In the genomic region with DNA sequence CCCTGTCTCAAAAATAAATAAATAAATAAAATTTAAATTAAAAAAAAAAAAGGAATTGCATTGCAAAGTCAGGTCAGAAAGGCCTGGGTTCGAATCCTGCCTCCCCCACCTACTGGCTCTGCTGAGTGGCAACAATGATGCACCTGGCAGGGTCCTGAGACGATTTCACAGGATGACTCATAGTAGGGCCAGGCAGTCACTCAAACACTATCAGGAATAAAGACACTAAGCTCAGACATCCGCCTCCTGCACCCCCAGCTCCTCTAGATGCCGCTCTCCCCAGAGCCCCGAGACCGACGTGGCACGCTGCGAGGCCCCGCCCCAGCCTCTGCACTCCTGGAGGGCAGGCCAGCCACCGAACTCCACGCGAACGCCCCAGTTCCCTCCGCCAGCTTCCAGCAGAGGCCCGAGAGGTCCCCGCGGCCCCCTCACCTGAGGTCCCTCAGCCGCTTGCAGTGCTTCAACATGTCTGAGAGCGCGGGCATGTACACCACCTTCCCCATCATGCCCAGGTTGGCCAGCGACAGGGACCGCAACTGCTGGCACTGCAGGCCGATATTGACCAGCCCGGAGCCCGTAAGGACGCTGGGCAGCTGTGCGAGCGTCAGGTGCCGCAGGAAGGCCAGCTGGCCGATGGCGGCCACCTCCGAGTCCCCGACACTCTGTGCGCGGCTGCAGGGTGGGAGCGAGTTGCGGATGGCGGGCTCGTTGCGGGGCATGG, we compare ENCODE assay signal across 14 cellular contexts. TPM values are rescaled to one million over a fixed set of nuclear protein-coding genes. Genes with fewer than 3 reads are reported as not detected.
DNase-seq lines count a peak whose midpoint lies in the region; ATAC-seq, FAIRE-seq and TF ChIP-seq lines count a peak whose summit lies in the region.
"Had no signal": no experiment of that assay in that cellular context is flagged by ENCODE, and none has a peak within 500 bp of the region (broad histone marks: within the 10 kb centered on the region; RNA-seq: fewer than 3 reads in every experiment).

No MANE protein-coding gene starts in this region.

- TF ChIP-seq CTCF in A549 (IDR thresholded peaks at IDR 0.05) (no peak), dorsolateral prefrontal cortex (IDR thresholded peaks at IDR 0.05 in 54 of 56, conservative IDR thresholded peaks at IDR 0.05 in 2 of 56; ENCODE audit: low read depth in 1 of 56, partially characterized antibody in 56 of 56) (no peak)

- no peak for TF ChIP-seq POLR2A in A549 (IDR thresholded peaks at IDR 0.05; ENCODE audit: low read length)

- no peak for TF ChIP-seq EP300 in A549 (IDR thresholded peaks at IDR 0.05)

- peaks cover 18% of the 10 kb centered on the region for H3K4me1 ChIP-seq in A549

- peaks cover 36% of the 10 kb centered on the region for H3K36me3 Mint-ChIP-seq in activated T-helper 17 cell treated with anti-CD3 and anti-CD28 coated beads, Interleukin-2, amount 50 U/mL, for 72 hours (ENCODE audit: low read depth)
- peaks cover 14% of the 10 kb centered on the region for H3K36me3 Mint-ChIP-seq in T-cell

- no peak overlapping the region for H3K4me2 ChIP-seq in A549

- peaks cover 5% of the 10 kb centered on the region for H3K4me1 Mint-ChIP-seq in activated T-helper 17 cell treated with anti-CD3 and anti-CD28 coated beads, Interleukin-2, amount 50 U/mL, for 72 hours
- peaks cover 19 to 24% (median 21%) of the 10 kb centered on the region in 3 donors for H3K4me1 Mint-ChIP-seq in T-cell

- H3K4me3 Mint-ChIP-seq in activated T-helper 17 cell treated with anti-CD3 and anti-CD28 coated beads, Interleukin-2, amount 50 U/mL, for 72 hours = no peak overlapping the region
- H3K4me3 Mint-ChIP-seq in T-cell = no peak overlapping the region
- H3K4me3 Mint-ChIP-seq: CD8-positive, alpha-beta T cell had no signal

- TF ChIP-seq RAD21 in A549 (conservative IDR thresholded peaks at IDR 0.05 in 1 of 2, IDR thresholded peaks at IDR 0.05 in 1 of 2) = no peak

- no peaks in the 10 kb centered on the region for H3K27me3 ChIP-seq in dorsolateral prefrontal cortex
- H3K27me3 ChIP-seq: BE2C had no signal

- 89% methylated on average over 33 of the region's 41 CpGs for WGBS in A549 (ENCODE audit: missing lambda C conversion rate)

- H3K27me3 Mint-ChIP-seq in activated T-helper 17 cell treated with anti-CD3 and anti-CD28 coated beads, Interleukin-2, amount 50 U/mL, for 72 hours = no peaks in the 10 kb centered on the region
- no peaks in the 10 kb centered on the region for H3K27me3 Mint-ChIP-seq in T-cell

- H3K27ac ChIP-seq in A549 = no peak overlapping the region; a peak in 1 of 6 replicates
- peak overlapping the region in 1 of 59 donors; percentile 16 for H3K27ac ChIP-seq in dorsolateral prefrontal cortex
- H3K27ac ChIP-seq: SK-N-MC had no signal

- H3K4me3 ChIP-seq in A549 = no peak overlapping the region
- H3K4me3 ChIP-seq in dorsolateral prefrontal cortex = no peak overlapping the region
- H3K4me3 ChIP-seq: SK-N-MC had no signal

- no peak for DNase-seq in A549 (ENCODE audit: low read depth in 1 of 2, low spot score in 1 of 2)
- peak; percentile 47 for DNase-seq in HT1080 (ENCODE audit: low read depth)
- DNase-seq in kidney tubule cell (ENCODE audit: low spot score) = peak; percentile 58
- DNase-seq in dorsolateral prefrontal cortex = no peak
- no peak for DNase-seq in Right ventricle myocardium superior
- no peak for DNase-seq in T-cell
- DNase-seq: BE2C; CD8-positive, alpha-beta T cell; MV-4-11; NCI-H1417 treated with DMSO at 0.1 percent for 48 hours; NCI-H2029; NCI-H524 had no signal

- CTCF ChIA-PET in A549 (lab: Yijun Ruan, JAX) = interaction anchor here (0.6 to 1.9 kb wide), 6 partner anchors 9 to 205 kb away, joined by 3 to 6 read pairs (median 4); no protein-coding TSS in a partner anchor
- CTCF ChIA-PET in T-cell (lab: Charles Lee) = interaction anchor here (0.5 to 0.7 kb wide), 2 partner anchors 275 to 632 kb away, joined by 3 read pairs; no protein-coding TSS in a partner anchor

- ATAC-seq in A549 = no peak
- ATAC-seq in activated T-helper 17 cell treated with anti-CD3 and anti-CD28 coated beads, Interleukin-2, amount 50 U/mL, for 72 hours (replicated peaks) = peak; percentile 73
- no peak for ATAC-seq in Right ventricle myocardium superior (ENCODE audit: poor library complexity)
- no peak for ATAC-seq in T-cell (replicated peaks in 1 of 4)
- ATAC-seq: CD8-positive, alpha-beta T cell had no signal

- POLR2A ChIA-PET in A549 (lab: Yijun Ruan, JAX) (no interaction called here), T-cell (lab: Charles Lee) (no interaction called here)

- H3K27ac Mint-ChIP-seq in activated T-helper 17 cell treated with anti-CD3 and anti-CD28 coated beads, Interleukin-2, amount 50 U/mL, for 72 hours = no peak overlapping the region
- H3K27ac Mint-ChIP-seq in T-cell = no peak overlapping the region
- H3K27ac Mint-ChIP-seq: CD8-positive, alpha-beta T cell had no signal

- H3K9me3 ChIP-seq in A549 = 0 out of 3 replicates have a peak, but pooled peaks cover 3% of the 10 kb centered on the region
- H3K9me3 ChIP-seq: BE2C had no signal

- no peaks in the 10 kb centered on the region for H3K9me3 Mint-ChIP-seq in activated T-helper 17 cell treated with anti-CD3 and anti-CD28 coated beads, Interleukin-2, amount 50 U/mL, for 72 hours
- no peaks in the 10 kb centered on the region for H3K9me3 Mint-ChIP-seq in T-cell
- H3K9me3 Mint-ChIP-seq: CD8-positive, alpha-beta T cell had no signal

- FAIRE-seq in A549 (lab: Jason Lieb, UNC) = no peak

- intact Hi-C loops in dorsolateral prefrontal cortex (cut with DNase I) (no loop called here), Right ventricle myocardium superior (cut with DNase I) (no loop called here)

TF ChIP-seq in A549, 52 proteins besides CTCF, POLR2A, EP300 and RAD21:
- TF ChIP-seq FOSL2 (IDR thresholded peaks at IDR 0.05) = 0 out of 2 replicates have a peak, but pooled peaks have one; percentile 12
- TF ChIP-seq FOSL2 (CRISPR knock-in tag; IDR thresholded peaks at IDR 0.05) = peak; percentile 30; the same call in 1 of the 2 replicates
- no peak for TF ChIP-seq EHF (CRISPR knock-in tag; IDR thresholded peaks at IDR 0.05)

RNA-seq across cellular contexts. Expression of gene FBXL18, which starts 13.4 kb away (rescaled TPM):
- polyA plus RNA-seq in A549 (2011; rRNA removed) = 5.2 and 5.8 TPM in 2 replicates
- polyA plus RNA-seq in A549 (2012; cell fraction: cytosol; rRNA removed) = 6.7 and 11.7 TPM in 2 replicates
- 21.0 and 33.1 TPM in 2 replicates for polyA plus RNA-seq in A549 (2012; cell fraction: nucleus; rRNA removed)
- 12.3 to 13.0 TPM (median 12.7 TPM) in 3 replicates for polyA plus RNA-seq in A549 (2017; fragmentation: RNase III; extraction: RNeasy Plus Mini Kit Qiagen cat#74134 plus additional on column Dnase treatment)
- 6.3 and 9.3 TPM in 2 replicates for polyA minus RNA-seq in A549 (2011; rRNA and poly(A)+ RNA removed)
- total RNA-seq in HT1080 (2014; rRNA removed; shearing (Covaris generic)) = 12.1 and 17.6 TPM in 2 replicates
- polyA plus RNA-seq in HT1080 (2015; cell fraction: cytosol; rRNA removed) = 10.8 and 11.7 TPM in 2 replicates
- polyA plus RNA-seq in HT1080 (2015; cell fraction: nucleus; rRNA removed) = 20.9 and 23.0 TPM in 2 replicates
- total RNA-seq in activated T-helper 17 cell treated with anti-CD3 and anti-CD28 coated beads, Interleukin-2, amount 50 U/mL, for 72 hours = 10 to 100 TPM in 1 of 2 donors, 1 to 10 TPM in 1; 6.6 to 13.2 TPM
- total RNA-seq in dorsolateral prefrontal cortex = 10 to 100 TPM; 18.6 to 56.8 (median 38.8) TPM
- 4.9 TPM for total RNA-seq in Right ventricle myocardium superior
- 10 to 100 TPM in 3 of 5 donors, 1 to 10 TPM in 2; 8.1 to 14.1 (median 12.0) TPM for total RNA-seq in T-cell

RNA-seq across cellular contexts. Expression of gene ACTB, which starts 30.2 kb away (rescaled TPM):
- 1,312 and 1,863 TPM in 2 replicates for polyA plus RNA-seq in A549 (2011; rRNA removed)
- polyA plus RNA-seq in A549 (2012; cell fraction: cytosol; rRNA removed) = 6,925 and 8,166 TPM in 2 replicates
- 8,032 and 13,648 TPM in 2 replicates for polyA plus RNA-seq in A549 (2012; cell fraction: nucleus; rRNA removed)
- polyA plus RNA-seq in A549 (2017; fragmentation: RNase III; extraction: RNeasy Plus Mini Kit Qiagen cat#74134 plus additional on column Dnase treatment) = 5,057 to 5,556 TPM (median 5,344 TPM) in 3 replicates
- polyA minus RNA-seq in A549 (2011; rRNA and poly(A)+ RNA removed) = 3,044 and 5,216 TPM in 2 replicates
- total RNA-seq in HT1080 (2014; rRNA removed; shearing (Covaris generic)) = 3,371 and 6,770 TPM in 2 replicates
- 6,796 and 8,116 TPM in 2 replicates for polyA plus RNA-seq in HT1080 (2015; cell fraction: cytosol; rRNA removed)
- polyA plus RNA-seq in HT1080 (2015; cell fraction: nucleus; rRNA removed) = 4,498 and 5,171 TPM in 2 replicates
- over 10,000 TPM in 1 of 2 donors, 1,000 to 10,000 TPM in 1; 7,579 to 12,358 TPM for total RNA-seq in activated T-helper 17 cell treated with anti-CD3 and anti-CD28 coated beads, Interleukin-2, amount 50 U/mL, for 72 hours
- total RNA-seq in dorsolateral prefrontal cortex = 1,000 to 10,000 TPM; 1,366 to 3,291 (median 2,449) TPM
- 689 TPM for total RNA-seq in Right ventricle myocardium superior
- total RNA-seq in T-cell = 1,000 to 10,000 TPM; 3,072 to 3,822 (median 3,615) TPM

Comparison
In these comparisons a context has a peak if more than half of its experiments do, and no peak if none do; other contexts are left out.
1. DNase-seq: peak in HT1080 (single experiment) and kidney tubule cell (single experiment); none in A549 (0 of 2), dorsolateral prefrontal cortex (0 of 10), Right ventricle myocardium superior (single experiment) and T-cell (0 of 34).